ENCODE assay signal across 9 cellular contexts in genomic region chr22:41782316-41782715, GRCh38. TPM values are rescaled to one million over a fixed set of nuclear protein-coding genes. Genes with fewer than 3 reads are reported as not detected.
DNase-seq lines count a peak whose midpoint lies in the region; ATAC-seq lines count a peak whose summit lies in the region.
"Had no signal": no experiment of that assay in that cellular context is flagged by ENCODE, and none has a peak within 500 bp of the region (broad histone marks: within the 10 kb centered on the region; RNA-seq: fewer than 3 reads in every experiment).

No MANE protein-coding gene starts in this region.

- ATAC-seq in aorta (ENCODE audit: low FRiP score) (no peak), HG03095 (IDR thresholded peaks at IDR 0.05; ENCODE audit: unreplicated experiment) (no peak), HG03439 (IDR thresholded peaks at IDR 0.05; ENCODE audit: unreplicated experiment) (no peak)

- peaks cover 16% of the 10 kb centered on the region for H3K36me3 ChIP-seq in effector memory CD4-positive, alpha-beta T cell (ENCODE audit: control insufficient read depth, insufficient read depth, low read length)
- H3K36me3 ChIP-seq in aorta (ENCODE audit: control insufficient read depth in 1 of 2, insufficient read depth in 2 of 2, low read length in 1 of 2) = no peaks in the 10 kb centered on the region

- peak; percentile 18 for DNase-seq in stimulated activated CD4-positive, alpha-beta T cell treated with anti-CD3 and anti-CD28 coated beads, Interleukin-4, amount 100 ng/mL, for 1 hour
- DNase-seq in stimulated activated CD4-positive, alpha-beta T cell treated with anti-CD3 and anti-CD28 coated beads, Interleukin-2, amount 100 ng/mL, for 48 hours = no peak
- DNase-seq in activated CD4-positive, alpha-beta T cell treated with anti-CD3 and anti-CD28 coated beads, Interleukin-2, amount 50 U/mL, for 1 hour = peak; percentile 25
- peak in 1 of 3 donors; percentile 6 for DNase-seq in effector memory CD4-positive, alpha-beta T cell
- DNase-seq in aorta = peak; percentile 9 to 23
- no peak for DNase-seq in NCI-H1436 (lab: John Stamatoyannopoulos, UW)

- H3K9me3 ChIP-seq in effector memory CD4-positive, alpha-beta T cell (ENCODE audit: control insufficient read depth, low read length) = no peaks in the 10 kb centered on the region
- H3K9me3 ChIP-seq in aorta (ENCODE audit: control insufficient read depth, low read length) = no peaks in the 10 kb centered on the region

- intact Hi-C loops in aorta (cut with DNase I) = no loop called here

- WGBS in aorta, 2 donors = 84 to 89% methylated on average over 6 of the region's 6 CpGs

- peaks cover 30% of the 10 kb centered on the region for H3K4me1 ChIP-seq in effector memory CD4-positive, alpha-beta T cell (ENCODE audit: control insufficient read depth, insufficient read depth, low read length, poor library complexity, severe bottlenecking)
- no peaks in the 10 kb centered on the region for H3K4me1 ChIP-seq in aorta (ENCODE audit: control insufficient read depth in 1 of 2, insufficient read depth in 2 of 2, low read length in 2 of 2)

- peak overlapping the region; percentile 88 for H3K27ac ChIP-seq in effector memory CD4-positive, alpha-beta T cell (ENCODE audit: insufficient read depth, low read length, poor library complexity, severe bottlenecking)
- H3K27ac ChIP-seq in aorta (ENCODE audit: low read depth in 1 of 2, low read length in 2 of 2) = no peak overlapping the region
- H3K27ac ChIP-seq: RWPE1 had no signal

- peak overlapping the region; percentile 60 for H3K4me3 ChIP-seq in effector memory CD4-positive, alpha-beta T cell (ENCODE audit: insufficient read depth, low read depth, low read length, poor library complexity, severe bottlenecking)
- no peak overlapping the region for H3K4me3 ChIP-seq in aorta (ENCODE audit: low read length in 2 of 2)

- no peaks in the 10 kb centered on the region for H3K27me3 ChIP-seq in effector memory CD4-positive, alpha-beta T cell (replicated peaks; ENCODE audit: control insufficient read depth, insufficient read depth, low read length, poor library complexity, severe bottlenecking)
- no peaks in the 10 kb centered on the region for H3K27me3 ChIP-seq in aorta (ENCODE audit: control insufficient read depth in 1 of 2, insufficient read depth in 2 of 2, low read length in 1 of 2)

RNA-seq across cellular contexts. Expression of gene CCDC134, which starts 18.2 kb away (rescaled TPM):
- 1 to 10 TPM; 4.1 to 7.3 TPM for total RNA-seq in aorta
- polyA plus RNA-seq in aorta = 1 to 10 TPM in 1 of 2 donors, not detected in 1; 1.0 TPM

RNA-seq across cellular contexts. Expression of gene SREBF2, which starts 50.6 kb away (rescaled TPM):
- total RNA-seq in aorta = 10 to 100 TPM; 68.2 to 86.3 TPM
- polyA plus RNA-seq in aorta = 10 to 100 TPM; 11.0 to 19.2 TPM

Comparison
In these comparisons a context has a peak if more than half of its experiments do, and no peak if none do; other contexts are left out.
1. DNase-seq: peak in stimulated activated CD4-positive, alpha-beta T cell treated with anti-CD3 and anti-CD28 coated beads, Interleukin-4, amount 100 ng/mL, for 1 hour (single experiment), activated CD4-positive, alpha-beta T cell treated with anti-CD3 and anti-CD28 coated beads, Interleukin-2, amount 50 U/mL, for 1 hour (single experiment) and aorta (2 of 2); none in stimulated activated CD4-positive, alpha-beta T cell treated with anti-CD3 and anti-CD28 coated beads, Interleukin-2, amount 100 ng/mL, for 48 hours (0 of 2) and NCI-H1436 (single experiment).